Comparison of ENCODE assay signal across 8 cellular contexts in genomic region chr16:29204476-29205135, GRCh38.
DNase-seq lines count a peak whose midpoint lies in the region; ATAC-seq and TF ChIP-seq lines count a peak whose summit lies in the region.
"Not testable (repeated sequence)": the region's sequence is repeated elsewhere in the genome, so short reads cannot be mapped to it uniquely, and the experiment has no call there.

No MANE protein-coding gene starts in this region.

- H3T11ph ChIP-seq in H9 (ENCODE audit: low read length), result not testable (repeated sequence)

- not testable (repeated sequence) for H3K9me3 ChIP-seq in H9 (ENCODE audit: control insufficient read depth, low read depth, low read length); right cardiac atrium (ENCODE audit: control insufficient read depth, low read length); prostate gland; vagina

- H2BK20ac ChIP-seq in H9 (ENCODE audit: low read depth, low read length, poor library complexity, severe bottlenecking), result not testable (repeated sequence)

- H4K5ac ChIP-seq in H9 (ENCODE audit: insufficient read length, low read depth, low read length), result not testable (repeated sequence)

- H3K36me3 ChIP-seq in prostate gland, vagina: not testable (repeated sequence)

- not testable (repeated sequence) for H3K23me2 ChIP-seq in H9 (ENCODE audit: insufficient read length, low read depth, low read length, poor library complexity, severe bottlenecking)

- H3K4me1 ChIP-seq in H9 (ENCODE audit: insufficient read depth, low read length); right cardiac atrium (ENCODE audit: control insufficient read depth, insufficient read depth, low read length); prostate gland (replicated peaks): not testable (repeated sequence)
- H3K4me1 ChIP-seq in vagina, result peaks cover 31% of the 10 kb centered on the region

- WGBS in H9 (ENCODE audit: extremely low coverage, insufficient read length, low lambda C conversion rate), result no CpG with 5 or more reads among the region's 15 CpGs
- WGBS in right cardiac atrium, result 89% methylated on average over 15 of the region's 15 CpGs
- WGBS in prostate gland, result 49% methylated on average over 15 of the region's 15 CpGs

- ATAC-seq in right cardiac atrium, result not testable (repeated sequence)

- peaks cover 52% of the 10 kb centered on the region for H3K27me3 Mint-ChIP-seq in H9 (ENCODE audit: low read depth)
- H3K27me3 Mint-ChIP-seq in brain, result not testable (repeated sequence)

- not testable (repeated sequence) for H2AFZ ChIP-seq in H9 (ENCODE audit: low read length)

- not testable (repeated sequence) for H3K79me2 ChIP-seq in H9 (ENCODE audit: insufficient read depth, low read length)

- intact Hi-C loops in right cardiac atrium (cut with DNase I); prostate gland (cut with DNase I); vagina (cut with DNase I): not testable (repeated sequence)

- not testable (repeated sequence) for H3K4me2 ChIP-seq in H9 (ENCODE audit: insufficient read depth, insufficient read length, low read length)

- not testable (repeated sequence) for H2AK5ac ChIP-seq in H9 (ENCODE audit: insufficient read length, low read length)

- H3K4me1 Mint-ChIP-seq in H9 (peaks cover 14 to 20% of the 10 kb centered on the region in 2 experiments), brain (peaks cover 30% of the 10 kb centered on the region)

- DNase-seq in H9 (peak; percentile 7), SHP77 treated with DMSO at 0.1 percent for 48 hours (lab: John Stamatoyannopoulos, UW) (peak; percentile 33), epithelial cell of prostate (ENCODE audit: low read depth, low spot score) (peak; percentile 27), right cardiac atrium (peak in 2 of 3 donors; percentile 33 to 56), mesenteric fat pad (ENCODE audit: low spot score) (peak; percentile 59), prostate gland (ENCODE audit: low spot score) (peak; percentile 33), vagina (ENCODE audit: extremely low spot score in 2 of 2) (peak; percentile 55 to 85)

- H3K18ac ChIP-seq in H9 (ENCODE audit: insufficient read length, low read depth, low read length), result not testable (repeated sequence)

- H4K20me1 ChIP-seq in H9 (ENCODE audit: control insufficient read depth, insufficient read depth, insufficient read length), result not testable (repeated sequence)

- H2BK12ac ChIP-seq in H9 (ENCODE audit: insufficient read length, low read depth, low read length), result not testable (repeated sequence)

- not testable (repeated sequence) for H3K36me3 Mint-ChIP-seq in H9 (ENCODE audit: insufficient read depth in 1 of 3, low read depth in 3 of 3); brain

- not testable (repeated sequence) for H3K4me3 Mint-ChIP-seq in H9, brain

- not testable (repeated sequence) for H3K56ac ChIP-seq in H9 (ENCODE audit: insufficient read length, low read depth, low read length)

- H3K9me3 Mint-ChIP-seq in H9 (peaks cover 9 to 11% of the 10 kb centered on the region in 2 experiments), brain (peaks cover 20 to 36% (median 21%) of the 10 kb centered on the region in 5 experiments)

- not testable (repeated sequence) for TF ChIP-seq POLR2A in prostate gland (IDR thresholded peaks at IDR 0.05); vagina (IDR thresholded peaks at IDR 0.05)

- H3K79me1 ChIP-seq in H9 (ENCODE audit: insufficient read depth, low read depth, low read length, poor library complexity, severe bottlenecking), result not testable (repeated sequence)

- not testable (repeated sequence) for H2BK15ac ChIP-seq in H9 (ENCODE audit: low read depth, low read length)

- not testable (repeated sequence) for H3K23ac ChIP-seq in H9 (ENCODE audit: insufficient read length, low read depth, low read length)

- not testable (repeated sequence) for H2BK120ac ChIP-seq in H9 (ENCODE audit: low read depth, low read length, poor library complexity, severe bottlenecking)

- H3K27ac Mint-ChIP-seq in H9, result not testable (repeated sequence)
- peak overlapping the region in 3 of 5 experiments; percentile 17 to 60 (median 42) for H3K27ac Mint-ChIP-seq in brain

- H3K4me3 ChIP-seq in right cardiac atrium (ENCODE audit: low read length); prostate gland; vagina: not testable (repeated sequence)

- not testable (repeated sequence) for H4K8ac ChIP-seq in H9 (replicated peaks; ENCODE audit: insufficient read length, low read depth, low read length)

- TF ChIP-seq CTCF in H9 (conservative IDR thresholded peaks at IDR 0.05); brain (conservative IDR thresholded peaks at IDR 0.05); prostate gland (IDR thresholded peaks at IDR 0.05); vagina (IDR thresholded peaks at IDR 0.05): not testable (repeated sequence)

- H3K27ac ChIP-seq in H9 (ENCODE audit: insufficient read length, low read depth, low read length); epithelial cell of prostate; right cardiac atrium (ENCODE audit: low read length); prostate gland: not testable (repeated sequence)
- peak overlapping the region; percentile 93 for H3K27ac ChIP-seq in vagina

- not testable (repeated sequence) for H4K91ac ChIP-seq in H9 (ENCODE audit: insufficient read length, low read depth, low read length)

- H3K9ac ChIP-seq in H9 (ENCODE audit: extremely low read depth, insufficient read length, low read length), result not testable (repeated sequence)

- H3K14ac ChIP-seq in H9 (ENCODE audit: insufficient read depth, low read length), result not testable (repeated sequence)

- not testable (repeated sequence) for H2BK5ac ChIP-seq in H9 (ENCODE audit: insufficient read length, low read length)

- H3K27me3 ChIP-seq in H9 (ENCODE audit: insufficient read depth, low read length); right cardiac atrium (ENCODE audit: control insufficient read depth, insufficient read depth); prostate gland (replicated peaks; ENCODE audit: insufficient read depth); vagina: not testable (repeated sequence)

- H3K4ac ChIP-seq in H9 (ENCODE audit: low read depth, low read length), result not testable (repeated sequence)

Comparison
In these comparisons a context has a peak if more than half of its experiments do, and no peak if none do; other contexts are left out.
1. DNase-seq: peak in every context shown above with its lines; median percentile 70 in vagina; 59 in mesenteric fat pad; 44 in right cardiac atrium; 33 in SHP77 treated with DMSO at 0.1 percent for 48 hours; 33 in prostate gland; 27 in epithelial cell of prostate; 7 in H9.